In the genomic region with DNA sequence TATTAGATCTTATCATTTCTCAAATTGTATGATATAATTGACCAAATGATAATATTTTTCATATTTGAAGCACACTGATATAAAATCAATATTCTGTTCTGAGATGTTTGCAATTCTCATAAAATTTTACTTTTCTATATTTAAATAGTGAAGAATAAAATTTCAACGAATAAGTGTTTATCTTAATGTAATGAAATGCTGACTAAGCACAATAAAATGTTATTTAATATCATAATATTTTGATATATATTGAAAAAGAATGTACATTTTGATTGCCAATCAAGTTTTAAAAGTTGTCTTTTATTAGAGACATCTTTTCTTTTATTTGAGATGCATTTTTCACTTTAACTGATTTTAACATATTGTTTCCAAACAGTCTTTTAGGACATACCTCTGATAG, we compare ENCODE assay signal across 16 cellular contexts.
DNase-seq lines count a peak whose midpoint lies in the region; ATAC-seq, FAIRE-seq and TF ChIP-seq lines count a peak whose summit lies in the region.
"Had no signal": no experiment of that assay in that cellular context is flagged by ENCODE, and none has a peak within 500 bp of the region (broad histone marks: within the 10 kb centered on the region; RNA-seq: fewer than 3 reads in every experiment).

No MANE protein-coding gene starts in this region.

- H3K14ac ChIP-seq in H1 (ENCODE audit: insufficient read length) = no peak overlapping the region

- WGBS in HepG2 (ENCODE audit: low lambda C conversion rate) = 2% methylated on average over 1 of the region's 1 CpG
- 39% methylated on average over 1 of the region's 1 CpG for WGBS in right lobe of liver (ENCODE audit: insufficient coverage, low coverage, low lambda C conversion rate, missing lambda C conversion rate)
- 97% methylated on average over 1 of the region's 1 CpG; no CpG with 5 or more reads in 1 of the 2 experiments for WGBS in H1 (ENCODE audit: extremely low coverage in 1 of 2, insufficient coverage in 1 of 2, insufficient read length in 1 of 2, insufficient replicate concordance in 2 of 2, low coverage in 1 of 2, low lambda C conversion rate in 2 of 2, missing lambda C conversion rate in 1 of 2), 2 experiments

- H3K27ac ChIP-seq in HepG2 (ENCODE audit: extremely low read length, insufficient read depth, low read length) = no peak overlapping the region
- H3K27ac ChIP-seq in right lobe of liver = no peak overlapping the region
- no peak overlapping the region for H3K27ac ChIP-seq in H1 (ENCODE audit: low read depth, low read length)
- H3K27ac ChIP-seq in kidney (ENCODE audit: low read depth in 2 of 2, low read length in 2 of 2) = no peak overlapping the region
- H3K27ac ChIP-seq: 22Rv1; BLaER1 treated with 17β-estradiol and CSF1 and Interleukin-3, amounts not matched to agents 10 nM and 100 nM had no signal

- no peak overlapping the region for H3K23ac ChIP-seq in H1 (ENCODE audit: insufficient read length)

- TF ChIP-seq CTCF in HepG2 (CRISPR knock-in tag; IDR thresholded peaks at IDR 0.05) = no peak
- TF ChIP-seq CTCF in right lobe of liver (IDR thresholded peaks at IDR 0.05) = no peak
- TF ChIP-seq CTCF in H1 (IDR thresholded peaks at IDR 0.05; ENCODE audit: control extremely low read depth in 1 of 3, insufficient read depth in 1 of 3, low read depth in 1 of 3, low read length in 3 of 3) = no peak
- no peak for TF ChIP-seq CTCF in kidney (IDR thresholded peaks at IDR 0.05; ENCODE audit: borderline replicate concordance, extremely low read depth, insufficient read depth)

- no peaks in the 10 kb centered on the region for H3K27me3 ChIP-seq in HepG2 (ENCODE audit: control insufficient read depth in 1 of 2, insufficient read depth in 2 of 2, low read length in 2 of 2)
- H3K27me3 ChIP-seq in right lobe of liver = no peaks in the 10 kb centered on the region
- H3K27me3 ChIP-seq in H1 (replicated peaks in 1 of 4; ENCODE audit: control insufficient read depth in 3 of 4, extremely low read depth in 1 of 4, insufficient read depth in 3 of 4, low read length in 3 of 4) = no peaks in the 10 kb centered on the region
- H3K27me3 ChIP-seq: BLaER1 treated with 17β-estradiol and CSF1 and Interleukin-3, amounts not matched to agents 10 nM and 100 nM had no signal

- no peak overlapping the region for H3K56ac ChIP-seq in H1 (replicated peaks; ENCODE audit: insufficient read length, low read depth, low read length)

- TF ChIP-seq EP300 in HepG2 (IDR thresholded peaks at IDR 0.05; ENCODE audit: low read depth in 2 of 2, low read length in 2 of 2) (no peak), HepG2 (CRISPR knock-in tag; IDR thresholded peaks at IDR 0.05; ENCODE audit: borderline replicate concordance) (no peak), H1 (IDR thresholded peaks at IDR 0.05; ENCODE audit: borderline replicate concordance in 1 of 2, low read depth in 2 of 2, low read length in 2 of 2) (no peak)

- intact Hi-C loops in HepG2 (cut with micrococcal nuclease; ENCODE audit: unreplicated experiment) (no loop called here), right lobe of liver (cut with DNase I) (no loop called here), kidney (cut with DNase I) (no loop called here), left colon (cut with DNase I, micrococcal nuclease) (no loop called here)

- no peak overlapping the region for H2BK20ac ChIP-seq in H1 (ENCODE audit: low read length)

- H2AFZ ChIP-seq in HepG2 (ENCODE audit: low read length) = no peak overlapping the region
- no peak overlapping the region for H2AFZ ChIP-seq in H1 (ENCODE audit: low read length)

- in situ Hi-C loops in HepG2 (cut with HindIII; ENCODE audit: extremely low pct_ligation_motif_present, low pct_unique_long_range_greater_than_20kb) = no loop called here

- H4K8ac ChIP-seq in H1 (ENCODE audit: extremely low read depth, insufficient read depth, low read length) = no peak overlapping the region

- no peak for TF ChIP-seq RAD21 in HepG2 (CRISPR knock-in tag; IDR thresholded peaks at IDR 0.05)
- no peak for TF ChIP-seq RAD21 in H1 (IDR thresholded peaks at IDR 0.05 in 1 of 2, conservative IDR thresholded peaks at IDR 0.05 in 1 of 2; ENCODE audit: low read depth in 2 of 2, low read length in 2 of 2)

- no peak overlapping the region for H2BK5ac ChIP-seq in H1 (ENCODE audit: low read depth, low read length)

- H2BK12ac ChIP-seq in H1 (ENCODE audit: low read depth, low read length) = no peak overlapping the region

- no peak overlapping the region for H4K91ac ChIP-seq in H1 (replicated peaks; ENCODE audit: insufficient read length, low read length)

- H4K20me1 ChIP-seq in HepG2 (ENCODE audit: insufficient read depth, low read length) (no peaks in the 10 kb centered on the region), H1 (replicated peaks in 1 of 2; ENCODE audit: control insufficient read depth in 1 of 2, insufficient read depth in 2 of 2, low read length in 2 of 2) (no peaks in the 10 kb centered on the region)
- H4K20me1 ChIP-seq: BLaER1 treated with 17β-estradiol and CSF1 and Interleukin-3, amounts not matched to agents 10 nM and 100 nM had no signal

- no peak overlapping the region for H2BK120ac ChIP-seq in H1 (replicated peaks; ENCODE audit: low read depth, low read length)

- no peaks in the 10 kb centered on the region for H3K4me1 ChIP-seq in HepG2 (ENCODE audit: insufficient read depth, low read length)
- H3K4me1 ChIP-seq in right lobe of liver = no peaks in the 10 kb centered on the region
- H3K4me1 ChIP-seq in H1 (replicated peaks in 1 of 4; ENCODE audit: control insufficient read depth in 3 of 4, insufficient read depth in 4 of 4, low read length in 3 of 4) = no peaks in the 10 kb centered on the region
- no peaks in the 10 kb centered on the region for H3K4me1 ChIP-seq in kidney (ENCODE audit: control insufficient read depth in 1 of 2, insufficient read depth in 1 of 2, low read depth in 1 of 2, low read length in 2 of 2)
- H3K4me1 ChIP-seq: BLaER1 treated with 17β-estradiol and CSF1 and Interleukin-3, amounts not matched to agents 10 nM and 100 nM; HAP-1 had no signal

- no peak overlapping the region for H3K4ac ChIP-seq in H1 (replicated peaks; ENCODE audit: insufficient read length, low read depth, low read length)

- H3K4me3 ChIP-seq in HepG2 (replicated peaks in 1 of 3; ENCODE audit: insufficient read depth in 1 of 3, low read depth in 2 of 3, low read length in 3 of 3) (no peak overlapping the region), right lobe of liver (no peak overlapping the region), H1 (ENCODE audit: extremely low read depth in 1 of 4, insufficient read depth in 2 of 4, low read depth in 3 of 4, low read length in 4 of 4) (no peak overlapping the region), kidney (ENCODE audit: low read length in 2 of 2) (no peak overlapping the region)
- H3K4me3 ChIP-seq: BLaER1 treated with 17β-estradiol and CSF1 and Interleukin-3, amounts not matched to agents 10 nM and 100 nM; GM12878; HAP-1 had no signal

- H3K36me3 ChIP-seq in HepG2 (replicated peaks in 1 of 2; ENCODE audit: control insufficient read depth in 1 of 2, insufficient read depth in 2 of 2, low read length in 2 of 2) (no peaks in the 10 kb centered on the region), right lobe of liver (no peaks in the 10 kb centered on the region), H1 (ENCODE audit: control insufficient read depth in 2 of 4, insufficient read depth in 4 of 4, low read length in 3 of 4) (no peaks in the 10 kb centered on the region), kidney (ENCODE audit: control insufficient read depth in 1 of 2, insufficient read depth in 2 of 2, low read length in 2 of 2) (no peaks in the 10 kb centered on the region)
- H3K36me3 ChIP-seq: BLaER1 treated with 17β-estradiol and CSF1 and Interleukin-3, amounts not matched to agents 10 nM and 100 nM; HAP-1 had no signal

- no peaks in the 10 kb centered on the region for H3K23me2 ChIP-seq in H1 (ENCODE audit: low read depth, low read length)

- H2BK15ac ChIP-seq in H1 (ENCODE audit: low read length) = no peak overlapping the region

- DNase-seq in HepG2 (ENCODE audit: low spot score) (no peak), right lobe of liver (no peak), H1 (ENCODE audit: low read depth in 1 of 2, low spot score in 2 of 2) (no peak), kidney (no peak), left colon (no peak)
- DNase-seq: Calu3; CD8-positive, alpha-beta T cell; DMS79 treated with DMSO at 0.1 percent for 48 hours had no signal

- H3K79me1 ChIP-seq in H1 (ENCODE audit: low read depth, low read length) = no peaks in the 10 kb centered on the region

- H2AK5ac ChIP-seq in H1 (ENCODE audit: low read depth, low read length) = no peak overlapping the region

- no TSS peak for BruUV-seq in HepG2 (replicated peaks; lab: Mats Ljungman, UMichigan)

- no peak overlapping the region for H3K9ac ChIP-seq in HepG2 (ENCODE audit: insufficient read depth, low read depth, low read length)
- H3K9ac ChIP-seq in H1 (replicated peaks in 1 of 4; ENCODE audit: extremely low read depth in 1 of 4, low read depth in 3 of 4, low read length in 3 of 4) = no peak overlapping the region
- no peak overlapping the region for H3K9ac ChIP-seq in kidney (ENCODE audit: low read length in 2 of 2)
- H3K9ac ChIP-seq: BLaER1 treated with 17β-estradiol and CSF1 and Interleukin-3, amounts not matched to agents 10 nM and 100 nM had no signal

- POLR2A ChIA-PET in HepG2 (lab: Yijun Ruan, JAX) = no interaction called here
- POLR2A ChIA-PET in H1 (lab: Charles Lee; ENCODE audit: partially characterized antibody) = no interaction called here

- H4K5ac ChIP-seq in H1 (ENCODE audit: insufficient read length, low read depth, low read length) = no peak overlapping the region

- ATAC-seq in HepG2 (no peak), right lobe of liver (no peak), left colon (no peak), HG02798 (IDR thresholded peaks at IDR 0.05; ENCODE audit: poor library complexity, unreplicated experiment) (no peak)
- no peak for ATAC-seq in activated CD4-positive, CD25-positive, alpha-beta regulatory T cell treated with anti-CD3 and anti-CD28 coated beads, Interleukin-2, amount 50 U/mL, for 24 hours
- ATAC-seq: CD8-positive, alpha-beta T cell; GM12878 had no signal

- no peak overlapping the region for H3K18ac ChIP-seq in H1 (ENCODE audit: extremely low read depth, low read length)

- CTCF ChIA-PET in HepG2 (lab: Yijun Ruan, JAX; ENCODE audit: low intra/inter-chr PET ratio, low total read pairs) = no interaction called here
- CTCF ChIA-PET in H1 (lab: Charles Lee; ENCODE audit: partially characterized antibody) = no interaction called here

- no peak for TF ChIP-seq POLR2A in HepG2 (IDR thresholded peaks at IDR 0.05; ENCODE audit: insufficient read depth in 1 of 2, low read depth in 2 of 2, low read length in 2 of 2)
- TF ChIP-seq POLR2A in right lobe of liver (IDR thresholded peaks at IDR 0.05) = no peak
- no peak for TF ChIP-seq POLR2A in H1 (IDR thresholded peaks at IDR 0.05; ENCODE audit: control extremely low read depth in 1 of 2, low read depth in 2 of 2, low read length in 2 of 2)

- FAIRE-seq in HepG2 (lab: Jason Lieb, UNC) = no peak
- no peak for FAIRE-seq in H1 (lab: Jason Lieb, UNC)
- FAIRE-seq in kidney (lab: Jason Lieb, UNC) = peak; percentile 49
- FAIRE-seq: GM12878, GM19239, HTR-8/SVneo had no signal

- H3K79me2 ChIP-seq in HepG2 (ENCODE audit: insufficient read depth, low read length) (no peaks in the 10 kb centered on the region), H1 (ENCODE audit: control insufficient read depth in 1 of 2, insufficient read depth in 2 of 2, low read length in 2 of 2) (no peaks in the 10 kb centered on the region)

- no peak overlapping the region for H3K4me2 ChIP-seq in HepG2 (ENCODE audit: low read depth, low read length)
- H3K4me2 ChIP-seq in H1 (ENCODE audit: insufficient read depth in 1 of 2, low read depth in 2 of 2, low read length in 2 of 2) = no peak overlapping the region
- H3K4me2 ChIP-seq: BLaER1 treated with 17β-estradiol and CSF1 and Interleukin-3, amounts not matched to agents 10 nM and 100 nM had no signal

- H3K9me3 ChIP-seq in HepG2 (ENCODE audit: low read length) = peaks cover 68% of the 10 kb centered on the region
- no peaks in the 10 kb centered on the region for H3K9me3 ChIP-seq in right lobe of liver
- H3K9me3 ChIP-seq in H1 (ENCODE audit: insufficient read depth in 2 of 2, low read depth in 1 of 2, low read length in 1 of 2) = no peaks in the 10 kb centered on the region
- H3K9me3 ChIP-seq in kidney (ENCODE audit: control insufficient read depth in 1 of 2, low read length in 2 of 2) = no peaks in the 10 kb centered on the region
- H3K9me3 ChIP-seq: BLaER1 treated with 17β-estradiol and CSF1 and Interleukin-3, amounts not matched to agents 10 nM and 100 nM had no signal

Comparison
In these comparisons a context has a peak if more than half of its experiments do, and no peak if none do; other contexts are left out.
1. Of the 41 proteins assayed by ChIP-seq in both HepG2 and H1: peak only in HepG2: none; only in H1: none; in both: MAFK; in neither: 40.